20 cellular contexts compared by ENCODE assay signal in the genomic region with DNA sequence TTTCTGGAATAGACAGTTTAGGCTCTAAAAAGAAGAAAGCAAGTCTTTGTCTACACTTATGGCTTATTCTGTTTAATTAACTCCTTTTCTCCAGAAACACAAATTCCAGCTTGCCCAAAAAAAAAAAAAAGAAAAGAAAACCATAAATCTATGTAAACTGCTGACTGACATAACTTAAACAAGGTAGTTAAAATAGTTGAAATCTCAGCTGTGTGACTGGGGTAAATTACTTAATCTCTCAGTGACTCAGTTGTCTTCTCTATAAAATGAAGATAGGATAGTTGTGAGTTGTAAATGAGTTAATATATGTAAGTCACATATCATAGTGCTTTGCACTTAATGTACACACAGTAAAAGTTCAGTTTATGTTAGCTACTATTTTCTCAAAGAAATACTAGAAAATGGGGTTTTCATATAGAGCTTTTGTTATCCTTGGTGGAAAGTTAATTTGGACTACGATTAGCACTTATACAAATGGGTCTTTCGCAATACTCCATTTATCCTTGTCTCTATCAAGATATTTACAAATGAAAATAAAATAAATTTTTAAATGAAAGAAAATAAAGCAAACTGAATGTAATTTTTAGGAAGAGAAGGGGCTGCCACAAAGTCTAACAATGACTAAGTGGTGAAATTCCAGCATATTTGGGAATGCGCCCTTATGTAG.
"Had no signal": no experiment of that assay in that cellular context is flagged by ENCODE, and none has a peak within 500 bp of the region (broad histone marks: within the 10 kb centered on the region; RNA-seq: fewer than 3 reads in every experiment).

No MANE protein-coding gene starts in this region.

- H3K36me3 ChIP-seq: left ventricle myocardium inferior, ovary, right atrium auricular region, suprapubic skin, thoracic aorta, tibial artery, upper lobe of right lung had no signal

- H3K4me1 ChIP-seq: left ventricle myocardium inferior, right atrium auricular region, suprapubic skin, tibial artery, upper lobe of right lung had no signal

- DNase-seq: islet precursor cell; left ventricle myocardium inferior; midbrain; mucosa of descending colon; naive thymus-derived CD4-positive, alpha-beta T cell; ovary; stimulated activated CD4-positive, alpha-beta T cell treated with anti-CD3 and anti-CD28 coated beads, Interleukin-4, amount 100 ng/mL, for 24 hours; stimulated activated naive CD4-positive, alpha-beta T cell; tibial artery; trophoblast cell; upper lobe of right lung had no signal

- H3K27ac ChIP-seq: left ventricle myocardium inferior, ovary, right atrium auricular region, suprapubic skin, thoracic aorta, tibial artery, upper lobe of right lung had no signal

- FAIRE-seq: urothelium cell line had no signal

- H3K9me3 ChIP-seq: left ventricle myocardium inferior, mucosa of descending colon, ovary, right atrium auricular region, suprapubic skin, thoracic aorta, tibial artery, upper lobe of right lung had no signal

- ATAC-seq: mucosa of descending colon; naive thymus-derived CD4-positive, alpha-beta T cell; natural killer cell treated with Interleukin-12 subunit alpha and Interleukin-12 subunit beta and Interleukin-15 and Interleukin-18, amount 100 ng/mL, for 72 hours; sciatic nerve; stimulated activated effector memory CD8-positive, alpha-beta T cell treated with anti-CD3 and anti-CD28 coated beads, Interleukin-12 subunit alpha, Interleukin-12 subunit beta, amount 100 ng/mL, for 72 hours; upper lobe of right lung had no signal

- H3K4me3 ChIP-seq: left ventricle myocardium inferior, lung, mucosa of descending colon, ovary, right atrium auricular region, skin epidermis, suprapubic skin, thoracic aorta, tibial artery, upper lobe of right lung had no signal

- H3K27me3 ChIP-seq: ovary, right atrium auricular region, suprapubic skin, upper lobe of right lung had no signal
